Comparison of ENCODE assay signal across 12 cellular contexts in the genomic region with DNA sequence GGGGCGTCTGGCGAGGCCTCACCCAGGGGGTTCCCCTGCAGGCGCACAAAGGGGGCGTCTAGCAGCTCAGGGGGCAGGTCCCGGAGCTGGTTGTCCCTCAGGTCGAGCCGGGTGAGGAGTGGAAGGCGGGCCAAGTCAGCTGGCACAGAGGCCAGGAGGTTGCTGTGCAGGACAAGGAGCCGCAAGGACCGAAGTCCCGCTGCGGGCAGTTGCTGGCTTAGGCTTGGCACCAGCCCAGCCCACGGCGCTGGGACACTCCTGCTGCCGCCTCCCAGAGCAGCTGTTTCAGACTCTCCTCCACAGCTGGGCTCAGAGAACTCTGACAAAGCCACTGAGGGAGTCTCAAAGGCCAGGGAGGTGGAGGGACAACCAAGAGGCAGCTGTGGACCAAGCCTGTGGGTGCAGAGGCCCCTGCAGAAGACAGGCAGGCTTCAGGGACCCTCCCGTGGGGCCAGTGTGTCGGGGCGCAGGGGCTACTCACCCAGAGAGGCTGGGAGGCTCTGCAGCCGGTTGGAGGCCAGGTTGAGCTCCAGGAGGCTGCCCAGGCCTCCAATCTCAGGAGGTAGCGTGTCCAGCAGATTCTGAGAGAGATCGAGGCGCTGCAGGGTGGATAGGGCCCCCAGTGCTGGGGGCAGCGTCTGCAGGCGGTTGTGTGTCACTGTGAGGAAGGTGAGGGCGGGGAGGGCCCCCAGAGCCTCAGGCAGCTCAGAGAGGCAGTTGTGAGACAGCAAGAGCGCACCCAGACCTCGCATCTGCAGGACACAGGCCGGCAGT.
DNase-seq lines count a peak whose midpoint lies in the region; ATAC-seq, FAIRE-seq and TF ChIP-seq lines count a peak whose summit lies in the region.
"Had no signal": no experiment of that assay in that cellular context is flagged by ENCODE, and none has a peak within 500 bp of the region (broad histone marks: within the 10 kb centered on the region; RNA-seq: fewer than 3 reads in every experiment).

No MANE protein-coding gene starts in this region.

- peak overlapping the region; percentile 99 for H3K4me2 ChIP-seq in BLaER1

- H3K4me3 ChIP-seq in BLaER1 (peak overlapping the region; percentile 76), HEK293 (ENCODE audit: low read depth, low read length) (0 out of 2 replicates have a peak overlapping the region, but pooled peaks have one; percentile 60)
- H3K4me3 ChIP-seq: body of pancreas had no signal

- ATAC-seq in effector memory CD8-positive, alpha-beta T cell (replicated peaks): no peak
- ATAC-seq: body of pancreas, Panc1, sciatic nerve had no signal

- no peak for DNase-seq in effector memory CD8-positive, alpha-beta T cell
- DNase-seq in amniotic stem cell (lab: John Stamatoyannopoulos, UW) (no peak), T-helper 1 cell (no peak), HTR-8/SVneo (ENCODE audit: insufficient read length, low spot score) (no peak)
- DNase-seq: body of pancreas; effector memory CD4-positive, alpha-beta T cell; naive B cell; NCI-H345 had no signal

- H4K20me1 ChIP-seq in BLaER1: peaks cover 32% of the 10 kb centered on the region; the same call in 1 of the 2 replicates

- POLR2A ChIA-PET in HEK293 (lab: Yijun Ruan, JAX): interaction anchor here (0.6 to 5.2 kb wide), 2 partner anchors 15 to 255 kb away, joined by 4 to 42 read pairs; partner anchors contain the start of gene PNPLA2

- CTCF ChIA-PET in HEK293 (lab: Yijun Ruan, JAX): interaction anchor here (0.5 kb wide), 1 partner anchor 46 kb away, joined by 3 read pairs; no protein-coding TSS in a partner anchor

- no peaks in the 10 kb centered on the region for H3K27me3 Mint-ChIP-seq in effector memory CD8-positive, alpha-beta T cell
- H3K27me3 Mint-ChIP-seq: naive B cell had no signal

- H3K36me3 ChIP-seq in BLaER1: peaks cover 45% of the 10 kb centered on the region
- H3K36me3 ChIP-seq in HEK293 (ENCODE audit: control insufficient read depth in 2 of 2, insufficient read depth in 1 of 2, low read length in 2 of 2): peaks cover 0 to 54% of the 10 kb centered on the region in 2 experiments; a peak in 1 of 3 replicates

- no peak overlapping the region for H3K27ac Mint-ChIP-seq in effector memory CD8-positive, alpha-beta T cell

- TF ChIP-seq CTCF in HEK293 (tag by site-specific recombination; IDR thresholded peaks at IDR 0.05): no peak

- H3K4me1 Mint-ChIP-seq in effector memory CD8-positive, alpha-beta T cell (ENCODE audit: low read depth in 2 of 2): peaks cover 5 to 6% of the 10 kb centered on the region in 2 donors

- no peak for FAIRE-seq in HTR-8/SVneo (lab: Jason Lieb, UNC)

- peaks cover 3% of the 10 kb centered on the region for H3K36me3 Mint-ChIP-seq in effector memory CD8-positive, alpha-beta T cell (ENCODE audit: insufficient read depth)
- H3K36me3 Mint-ChIP-seq: naive B cell had no signal

- H3K4me1 ChIP-seq in BLaER1 (peaks cover 48% of the 10 kb centered on the region), HEK293 (ENCODE audit: control insufficient read depth, insufficient read depth, low read length) (no peaks in the 10 kb centered on the region)

- H3K27me3 ChIP-seq in BLaER1: no peaks in the 10 kb centered on the region
- H3K27me3 ChIP-seq: body of pancreas had no signal

- peak overlapping the region; percentile 22 to 77 for H3K4me3 Mint-ChIP-seq in effector memory CD8-positive, alpha-beta T cell

- peak overlapping the region; percentile 59 for H3K27ac ChIP-seq in BLaER1
- H3K27ac ChIP-seq in HEK293 (ENCODE audit: extremely low read depth, low read depth, low read length): no peak overlapping the region
- H3K27ac ChIP-seq: body of pancreas had no signal

- no peaks in the 10 kb centered on the region for H3K9me3 Mint-ChIP-seq in effector memory CD8-positive, alpha-beta T cell
- H3K9me3 Mint-ChIP-seq: naive B cell had no signal

- no peaks in the 10 kb centered on the region for H3K9me3 ChIP-seq in BLaER1
- no peaks in the 10 kb centered on the region for H3K9me3 ChIP-seq in HEK293 (ENCODE audit: control insufficient read depth, insufficient read depth, low read depth, low read length)
- H3K9me3 ChIP-seq: body of pancreas had no signal

- H3K9ac ChIP-seq in BLaER1: peak overlapping the region; percentile 80

TF ChIP-seq in HEK293, 187 proteins besides CTCF, POLR2A, EP300 and RAD21:
- TF ChIP-seq FEZF1 (tag by site-specific recombination; IDR thresholded peaks at IDR 0.05): no peak
- no peak for TF ChIP-seq ZNF529 (tag by site-specific recombination; IDR thresholded peaks at IDR 0.05; ENCODE audit: insufficient replicate concordance)
- TF ChIP-seq ZNF423 (tag by site-specific recombination; IDR thresholded peaks at IDR 0.05): no peak
- no peak for TF ChIP-seq ZNF76 (tag by site-specific recombination; IDR thresholded peaks at IDR 0.05; ENCODE audit: borderline replicate concordance, low read depth)
- TF ChIP-seq ZNF677 (tag by site-specific recombination; IDR thresholded peaks at IDR 0.05): no peak
- TF ChIP-seq, protein P1, sequence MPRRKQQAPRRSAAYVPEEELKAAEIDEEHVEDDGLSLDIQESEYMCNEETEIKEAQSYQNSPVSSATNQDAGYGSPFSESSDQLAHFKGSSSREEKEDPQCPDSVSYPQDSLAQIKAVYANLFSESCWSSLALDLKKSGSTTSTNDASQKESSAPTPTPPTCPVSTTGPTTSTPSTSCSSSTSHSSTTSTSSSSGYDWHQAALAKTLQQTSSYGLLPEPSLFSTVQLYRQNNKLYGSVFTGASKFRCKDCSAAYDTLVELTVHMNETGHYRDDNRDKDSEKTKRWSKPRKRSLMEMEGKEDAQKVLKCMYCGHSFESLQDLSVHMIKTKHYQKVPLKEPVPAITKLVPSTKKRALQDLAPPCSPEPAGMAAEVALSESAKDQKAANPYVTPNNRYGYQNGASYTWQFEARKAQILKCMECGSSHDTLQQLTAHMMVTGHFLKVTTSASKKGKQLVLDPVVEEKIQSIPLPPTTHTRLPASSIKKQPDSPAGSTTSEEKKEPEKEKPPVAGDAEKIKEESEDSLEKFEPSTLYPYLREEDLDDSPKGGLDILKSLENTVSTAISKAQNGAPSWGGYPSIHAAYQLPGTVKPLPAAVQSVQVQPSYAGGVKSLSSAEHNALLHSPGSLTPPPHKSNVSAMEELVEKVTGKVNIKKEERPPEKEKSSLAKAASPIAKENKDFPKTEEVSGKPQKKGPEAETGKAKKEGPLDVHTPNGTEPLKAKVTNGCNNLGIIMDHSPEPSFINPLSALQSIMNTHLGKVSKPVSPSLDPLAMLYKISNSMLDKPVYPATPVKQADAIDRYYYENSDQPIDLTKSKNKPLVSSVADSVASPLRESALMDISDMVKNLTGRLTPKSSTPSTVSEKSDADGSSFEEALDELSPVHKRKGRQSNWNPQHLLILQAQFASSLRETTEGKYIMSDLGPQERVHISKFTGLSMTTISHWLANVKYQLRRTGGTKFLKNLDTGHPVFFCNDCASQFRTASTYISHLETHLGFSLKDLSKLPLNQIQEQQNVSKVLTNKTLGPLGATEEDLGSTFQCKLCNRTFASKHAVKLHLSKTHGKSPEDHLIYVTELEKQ (tag by site-specific recombination; IDR thresholded peaks at IDR 0.05; ENCODE audit: borderline replicate concordance): no peak
- TF ChIP-seq ZNF530 (tag by site-specific recombination; IDR thresholded peaks at IDR 0.05; ENCODE audit: low read depth): no peak
- TF ChIP-seq ZNF626 (tag by site-specific recombination; IDR thresholded peaks at IDR 0.05): no peak
- no peak for TF ChIP-seq ZBTB7A (tag by site-specific recombination; IDR thresholded peaks at IDR 0.05; ENCODE audit: low read depth)
- no peak for TF ChIP-seq ZNF426 (tag by site-specific recombination; IDR thresholded peaks at IDR 0.05)
- no peak for TF ChIP-seq ZNF221 (tag by site-specific recombination; IDR thresholded peaks at IDR 0.05; ENCODE audit: borderline replicate concordance)
- TF ChIP-seq ZNF394 (tag by site-specific recombination; IDR thresholded peaks at IDR 0.05; ENCODE audit: borderline replicate concordance): no peak
- TF ChIP-seq ZNF501 (tag by site-specific recombination; IDR thresholded peaks at IDR 0.05): no peak
- TF ChIP-seq TRIM28 (IDR thresholded peaks at IDR 0.05; ENCODE audit: borderline replicate concordance, low read length): no peak
- TF ChIP-seq ZNF837 (tag by site-specific recombination; IDR thresholded peaks at IDR 0.05): no peak
- TF ChIP-seq ZSCAN4 (tag by site-specific recombination; IDR thresholded peaks at IDR 0.05): no peak
